Comparison of ENCODE assay signal across 23 cellular contexts in the genomic region with DNA sequence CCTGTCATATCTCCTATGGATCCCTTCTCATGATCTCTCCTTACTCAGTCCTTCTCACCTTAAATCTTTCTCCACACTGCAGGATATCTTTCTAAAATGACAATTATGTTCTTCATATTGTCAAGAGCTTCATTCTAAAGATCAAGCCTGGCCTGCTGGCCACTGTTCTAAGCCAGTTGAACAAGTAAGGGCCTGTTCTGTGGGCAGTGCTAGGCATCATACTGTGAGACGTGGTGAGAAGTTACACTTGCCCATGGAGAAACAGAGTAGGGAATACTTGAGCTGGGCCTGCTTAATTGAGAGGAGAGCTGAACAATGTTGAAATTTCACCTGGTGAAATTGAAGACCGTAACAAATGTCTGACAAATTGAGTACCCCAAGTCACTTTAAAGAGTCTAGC.
"Had no signal": no experiment of that assay in that cellular context is flagged by ENCODE, and none has a peak within 500 bp of the region (broad histone marks: within the 10 kb centered on the region; RNA-seq: fewer than 3 reads in every experiment).

No MANE protein-coding gene starts in this region.

- H3K27ac ChIP-seq: esophagus squamous epithelium, lower lobe of right lung, ovary, psoas muscle, sigmoid colon, spleen, suprapubic skin, vagina had no signal

- FAIRE-seq: endometrium, frontal cortex had no signal

- H3K27me3 ChIP-seq: esophagus squamous epithelium, ovary, sigmoid colon, spleen, suprapubic skin, vagina had no signal

- DNase-seq: cortex of kidney; effector memory CD8-positive, alpha-beta T cell; esophagus squamous epithelium; hypothalamus; immature natural killer cell; islet precursor cell; left ventricle myocardium superior; lower lobe of right lung; natural killer cell; occipital lobe; ovary; posterior cingulate gyrus; psoas muscle; right cardiac atrium; sigmoid colon; spleen; stimulated activated CD4-positive, alpha-beta T cell treated with anti-CD3 and anti-CD28 coated beads, Interleukin-4, amount 100 ng/mL, for 4 hours; stimulated activated naive B cell treated with anti-CD40 and anti-IgM and Interleukin-4, amounts not matched to agents 10 μg/mL and 1 μg/mL and 100 μg/mL, for 72 hours; trophoblast cell had no signal

- H3K9me3 ChIP-seq: esophagus squamous epithelium, lower lobe of right lung, ovary, psoas muscle, sigmoid colon, spleen, suprapubic skin, vagina had no signal

- H3K4me3 ChIP-seq: esophagus squamous epithelium, lower lobe of right lung, ovary, psoas muscle, sigmoid colon, spleen, suprapubic skin, vagina had no signal

- H3K36me3 ChIP-seq: esophagus squamous epithelium, lower lobe of right lung, ovary, sigmoid colon, spleen, suprapubic skin, vagina had no signal

- ATAC-seq: effector memory CD8-positive, alpha-beta T cell; left ventricle myocardium superior; lower lobe of right lung; natural killer cell; psoas muscle; right cardiac atrium; stimulated activated naive B cell treated with anti-CD40 and anti-IgM and Interleukin-4, amounts not matched to agents 10 μg/mL and 1 μg/mL and 100 μg/mL, for 72 hours had no signal

- H3K4me1 ChIP-seq: esophagus squamous epithelium, lower lobe of right lung, psoas muscle, sigmoid colon, spleen, suprapubic skin, vagina had no signal
